Comparison of ENCODE assay signal across 1 cellular context in the genomic region with DNA sequence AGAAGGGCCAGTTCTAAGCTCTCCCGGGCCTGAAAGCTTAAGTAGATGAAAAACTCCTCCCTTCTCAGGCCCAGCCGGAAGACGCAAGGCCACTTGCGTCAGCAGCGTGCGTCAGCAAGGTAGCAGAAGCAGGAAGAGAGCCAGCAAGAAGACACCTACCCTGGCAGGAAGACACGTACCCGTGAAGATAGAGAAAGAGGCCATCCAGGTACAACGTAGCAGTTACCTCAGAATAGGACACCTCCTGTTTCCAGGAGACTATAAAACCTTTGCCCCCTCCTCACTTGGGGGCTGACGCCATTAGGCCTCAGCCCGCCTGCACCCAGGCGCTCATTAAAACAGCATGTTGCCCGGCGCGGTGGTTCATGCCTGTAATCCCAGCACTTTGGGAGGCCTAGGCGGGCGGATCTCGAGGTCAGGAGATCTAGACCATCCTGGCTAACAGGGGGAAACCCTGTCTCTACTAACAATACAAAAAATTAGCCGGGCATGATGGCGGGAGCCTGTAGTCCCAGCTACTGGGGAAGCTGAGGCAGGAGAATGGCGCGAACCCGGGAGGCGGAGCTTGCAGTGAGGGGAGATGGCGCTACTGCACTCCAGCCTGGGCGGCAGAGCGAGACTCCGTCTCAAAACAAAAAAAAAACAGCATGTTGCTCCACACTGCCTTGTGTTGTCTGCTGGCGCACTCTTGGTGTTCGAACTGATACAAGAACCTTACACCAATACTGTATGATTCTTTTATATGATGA.
TF ChIP-seq lines count a peak whose summit lies in the region.

No MANE protein-coding gene starts in this region.

TF ChIP-seq in K562, 482 proteins besides CTCF, POLR2A, EP300 and RAD21 (continued from another document and continues in another):
- TF ChIP-seq, protein P1, sequence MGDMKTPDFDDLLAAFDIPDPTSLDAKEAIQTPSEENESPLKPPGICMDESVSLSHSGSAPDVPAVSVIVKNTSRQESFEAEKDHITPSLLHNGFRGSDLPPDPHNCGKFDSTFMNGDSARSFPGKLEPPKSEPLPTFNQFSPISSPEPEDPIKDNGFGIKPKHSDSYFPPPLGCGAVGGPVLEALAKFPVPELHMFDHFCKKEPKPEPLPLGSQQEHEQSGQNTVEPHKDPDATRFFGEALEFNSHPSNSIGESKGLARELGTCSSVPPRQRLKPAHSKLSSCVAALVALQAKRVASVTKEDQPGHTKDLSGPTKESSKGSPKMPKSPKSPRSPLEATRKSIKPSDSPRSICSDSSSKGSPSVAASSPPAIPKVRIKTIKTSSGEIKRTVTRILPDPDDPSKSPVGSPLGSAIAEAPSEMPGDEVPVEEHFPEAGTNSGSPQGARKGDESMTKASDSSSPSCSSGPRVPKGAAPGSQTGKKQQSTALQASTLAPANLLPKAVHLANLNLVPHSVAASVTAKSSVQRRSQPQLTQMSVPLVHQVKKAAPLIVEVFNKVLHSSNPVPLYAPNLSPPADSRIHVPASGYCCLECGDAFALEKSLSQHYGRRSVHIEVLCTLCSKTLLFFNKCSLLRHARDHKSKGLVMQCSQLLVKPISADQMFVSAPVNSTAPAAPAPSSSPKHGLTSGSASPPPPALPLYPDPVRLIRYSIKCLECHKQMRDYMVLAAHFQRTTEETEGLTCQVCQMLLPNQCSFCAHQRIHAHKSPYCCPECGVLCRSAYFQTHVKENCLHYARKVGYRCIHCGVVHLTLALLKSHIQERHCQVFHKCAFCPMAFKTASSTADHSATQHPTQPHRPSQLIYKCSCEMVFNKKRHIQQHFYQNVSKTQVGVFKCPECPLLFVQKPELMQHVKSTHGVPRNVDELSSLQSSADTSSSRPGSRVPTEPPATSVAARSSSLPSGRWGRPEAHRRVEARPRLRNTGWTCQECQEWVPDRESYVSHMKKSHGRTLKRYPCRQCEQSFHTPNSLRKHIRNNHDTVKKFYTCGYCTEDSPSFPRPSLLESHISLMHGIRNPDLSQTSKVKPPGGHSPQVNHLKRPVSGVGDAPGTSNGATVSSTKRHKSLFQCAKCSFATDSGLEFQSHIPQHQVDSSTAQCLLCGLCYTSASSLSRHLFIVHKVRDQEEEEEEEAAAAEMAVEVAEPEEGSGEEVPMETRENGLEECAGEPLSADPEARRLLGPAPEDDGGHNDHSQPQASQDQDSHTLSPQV (IDR thresholded peaks at IDR 0.05), result peak; percentile 33; the same call in 1 of the 2 replicates
- TF ChIP-seq YBX1 (IDR thresholded peaks at IDR 0.05) (no peak), ZNF431 (CRISPR knock-in tag; IDR thresholded peaks at IDR 0.05) (no peak), MXI1 (IDR thresholded peaks at IDR 0.05; ENCODE audit: low read depth, low read length) (no peak), CBX8 (IDR thresholded peaks at IDR 0.05; ENCODE audit: borderline replicate concordance, extremely low read depth, low read depth, low read length, poor library complexity, severe bottlenecking) (no peak), ZSCAN32 (CRISPR knock-in tag; IDR thresholded peaks at IDR 0.05) (no peak), POLR3A (IDR thresholded peaks at IDR 0.05; ENCODE audit: borderline replicate concordance, extremely low read depth, insufficient read depth, insufficient read length) (no peak), MTF1 (CRISPR knock-in tag; IDR thresholded peaks at IDR 0.05; ENCODE audit: borderline replicate concordance) (no peak), BCOR (IDR thresholded peaks at IDR 0.05) (peak; percentile 37; the same call in 1 of the 2 replicates), RUNX1 (IDR thresholded peaks at IDR 0.05; ENCODE audit: low read depth) (no peak), YY1 (IDR thresholded peaks at IDR 0.05; ENCODE audit: borderline replicate concordance in 1 of 3, control insufficient read depth in 1 of 3, extremely low read depth in 1 of 3, insufficient read depth in 3 of 3, insufficient read length in 1 of 3, insufficient replicate concordance in 2 of 3, low read depth in 1 of 3, low read length in 2 of 3) (peak; percentile 8 to 61 (median 26)), ZFX (CRISPR knock-in tag; IDR thresholded peaks at IDR 0.05) (peak; percentile 94), BHLHE40 (IDR thresholded peaks at IDR 0.05; ENCODE audit: low read length) (no peak), EGR1 (conservative IDR thresholded peaks at IDR 0.05) (no peak), SPI1 (IDR thresholded peaks at IDR 0.05; ENCODE audit: borderline replicate concordance, low read depth, low read length) (no peak), ZBTB7A (IDR thresholded peaks at IDR 0.05; ENCODE audit: borderline replicate concordance, control insufficient read depth, low read depth, low read length) (no peak), HDAC2 (IDR thresholded peaks at IDR 0.05) (no peak), TEAD4 (IDR thresholded peaks at IDR 0.05; ENCODE audit: low read length) (0 out of 2 replicates have a peak, but pooled peaks have one; percentile 23), TEAD4 (CRISPR knock-in tag; IDR thresholded peaks at IDR 0.05; ENCODE audit: borderline replicate concordance) (no peak), TAF15 (IDR thresholded peaks at IDR 0.05; ENCODE audit: low read depth, low read length) (no peak), ELF2 (CRISPR knock-in tag; IDR thresholded peaks at IDR 0.05) (peak; percentile 94), FOXK2 (conservative IDR thresholded peaks at IDR 0.05 in 1 of 2, IDR thresholded peaks at IDR 0.05 in 1 of 2; ENCODE audit: low read depth in 2 of 2) (peak; percentile 23 to 58; a peak in 3 of 4 replicates), MYC (IDR thresholded peaks at IDR 0.05; ENCODE audit: low read depth, low read length) (peak; percentile 68; the same call in 1 of the 2 replicates), MYC (CRISPR knock-in tag; IDR thresholded peaks at IDR 0.05; ENCODE audit: borderline replicate concordance, low read depth) (peak; percentile 77; the same call in 1 of the 2 replicates), TCF3 (CRISPR knock-in tag; IDR thresholded peaks at IDR 0.05) (no peak), NCOR1 (IDR thresholded peaks at IDR 0.05) (no peak), SAFB2 (IDR thresholded peaks at IDR 0.05; ENCODE audit: borderline replicate concordance, low read depth, low read length, severe bottlenecking) (no peak), TAF1 (IDR thresholded peaks at IDR 0.05; ENCODE audit: control insufficient read depth, extremely low read depth, insufficient read depth, low read length, severe bottlenecking) (peak; percentile 82), PCBP2 (IDR thresholded peaks at IDR 0.05; ENCODE audit: low read depth, low read length, poor library complexity, severe bottlenecking) (no peak), CREBBP (IDR thresholded peaks at IDR 0.05; ENCODE audit: low read depth, low read length) (no peak), GTF2F1 (IDR thresholded peaks at IDR 0.05; ENCODE audit: low read depth, low read length) (no peak), JUN (IDR thresholded peaks at IDR 0.05; ENCODE audit: borderline replicate concordance, low read depth, low read length) (0 out of 2 replicates have a peak, but pooled peaks have one; percentile 7), JUN (CRISPR knock-in tag; IDR thresholded peaks at IDR 0.05; ENCODE audit: borderline replicate concordance) (no peak), TAF7 (tag; IDR thresholded peaks at IDR 0.05) (0 out of 2 replicates have a peak, but pooled peaks have one; percentile 24), NFE2 (IDR thresholded peaks at IDR 0.05; ENCODE audit: low read depth) (peak; percentile 55; the same call in 1 of the 2 replicates), HDAC8 (tag; IDR thresholded peaks at IDR 0.05) (no peak), SNRNP70 (optimal IDR thresholded peaks at IDR 0.05; ENCODE audit: low read depth, low read length) (no peak), ZNF324 (CRISPR knock-in tag; IDR thresholded peaks at IDR 0.05) (no peak), ETV5 (CRISPR knock-in tag; IDR thresholded peaks at IDR 0.05; ENCODE audit: low read depth) (peak; percentile 36; the same call in 1 of the 2 replicates), EWSR1 (IDR thresholded peaks at IDR 0.05; ENCODE audit: borderline replicate concordance, low read depth, partially characterized antibody) (no peak), EZH2 (IDR thresholded peaks at IDR 0.05; ENCODE audit: borderline replicate concordance, low read depth, low read length) (no peak), ZNF253 (CRISPR knock-in tag; conservative IDR thresholded peaks at IDR 0.05) (no peak), PYGO2 (tag; IDR thresholded peaks at IDR 0.05) (no peak), FOXM1 (IDR thresholded peaks at IDR 0.05; ENCODE audit: low read depth) (no peak), FOXM1 (CRISPR knock-in tag; IDR thresholded peaks at IDR 0.05; ENCODE audit: low read depth) (no peak), CAMTA2 (CRISPR knock-in tag; conservative IDR thresholded peaks at IDR 0.05) (no peak), TGIF2 (CRISPR knock-in tag; IDR thresholded peaks at IDR 0.05) (no peak), ATF7 (IDR thresholded peaks at IDR 0.05) (peak; percentile 71), CC2D1A (IDR thresholded peaks at IDR 0.05) (0 out of 2 replicates have a peak, but pooled peaks have one; percentile 53)
- TF ChIP-seq, protein P2, sequence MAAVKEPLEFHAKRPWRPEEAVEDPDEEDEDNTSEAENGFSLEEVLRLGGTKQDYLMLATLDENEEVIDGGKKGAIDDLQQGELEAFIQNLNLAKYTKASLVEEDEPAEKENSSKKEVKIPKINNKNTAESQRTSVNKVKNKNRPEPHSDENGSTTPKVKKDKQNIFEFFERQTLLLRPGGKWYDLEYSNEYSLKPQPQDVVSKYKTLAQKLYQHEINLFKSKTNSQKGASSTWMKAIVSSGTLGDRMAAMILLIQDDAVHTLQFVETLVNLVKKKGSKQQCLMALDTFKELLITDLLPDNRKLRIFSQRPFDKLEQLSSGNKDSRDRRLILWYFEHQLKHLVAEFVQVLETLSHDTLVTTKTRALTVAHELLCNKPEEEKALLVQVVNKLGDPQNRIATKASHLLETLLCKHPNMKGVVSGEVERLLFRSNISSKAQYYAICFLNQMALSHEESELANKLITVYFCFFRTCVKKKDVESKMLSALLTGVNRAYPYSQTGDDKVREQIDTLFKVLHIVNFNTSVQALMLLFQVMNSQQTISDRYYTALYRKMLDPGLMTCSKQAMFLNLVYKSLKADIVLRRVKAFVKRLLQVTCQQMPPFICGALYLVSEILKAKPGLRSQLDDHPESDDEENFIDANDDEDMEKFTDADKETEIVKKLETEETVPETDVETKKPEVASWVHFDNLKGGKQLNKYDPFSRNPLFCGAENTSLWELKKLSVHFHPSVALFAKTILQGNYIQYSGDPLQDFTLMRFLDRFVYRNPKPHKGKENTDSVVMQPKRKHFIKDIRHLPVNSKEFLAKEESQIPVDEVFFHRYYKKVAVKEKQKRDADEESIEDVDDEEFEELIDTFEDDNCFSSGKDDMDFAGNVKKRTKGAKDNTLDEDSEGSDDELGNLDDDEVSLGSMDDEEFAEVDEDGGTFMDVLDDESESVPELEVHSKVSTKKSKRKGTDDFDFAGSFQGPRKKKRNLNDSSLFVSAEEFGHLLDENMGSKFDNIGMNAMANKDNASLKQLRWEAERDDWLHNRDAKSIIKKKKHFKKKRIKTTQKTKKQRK (IDR thresholded peaks at IDR 0.05; ENCODE audit: borderline replicate concordance, low read depth, low read length), result no peak
- TF ChIP-seq, protein P3, sequence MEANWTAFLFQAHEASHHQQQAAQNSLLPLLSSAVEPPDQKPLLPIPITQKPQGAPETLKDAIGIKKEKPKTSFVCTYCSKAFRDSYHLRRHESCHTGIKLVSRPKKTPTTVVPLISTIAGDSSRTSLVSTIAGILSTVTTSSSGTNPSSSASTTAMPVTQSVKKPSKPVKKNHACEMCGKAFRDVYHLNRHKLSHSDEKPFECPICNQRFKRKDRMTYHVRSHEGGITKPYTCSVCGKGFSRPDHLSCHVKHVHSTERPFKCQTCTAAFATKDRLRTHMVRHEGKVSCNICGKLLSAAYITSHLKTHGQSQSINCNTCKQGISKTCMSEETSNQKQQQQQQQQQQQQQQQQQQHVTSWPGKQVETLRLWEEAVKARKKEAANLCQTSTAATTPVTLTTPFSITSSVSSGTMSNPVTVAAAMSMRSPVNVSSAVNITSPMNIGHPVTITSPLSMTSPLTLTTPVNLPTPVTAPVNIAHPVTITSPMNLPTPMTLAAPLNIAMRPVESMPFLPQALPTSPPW (CRISPR knock-in tag; IDR thresholded peaks at IDR 0.05), result no peak; the same call in 1 of the 2 replicates
- TF ChIP-seq, protein P4, sequence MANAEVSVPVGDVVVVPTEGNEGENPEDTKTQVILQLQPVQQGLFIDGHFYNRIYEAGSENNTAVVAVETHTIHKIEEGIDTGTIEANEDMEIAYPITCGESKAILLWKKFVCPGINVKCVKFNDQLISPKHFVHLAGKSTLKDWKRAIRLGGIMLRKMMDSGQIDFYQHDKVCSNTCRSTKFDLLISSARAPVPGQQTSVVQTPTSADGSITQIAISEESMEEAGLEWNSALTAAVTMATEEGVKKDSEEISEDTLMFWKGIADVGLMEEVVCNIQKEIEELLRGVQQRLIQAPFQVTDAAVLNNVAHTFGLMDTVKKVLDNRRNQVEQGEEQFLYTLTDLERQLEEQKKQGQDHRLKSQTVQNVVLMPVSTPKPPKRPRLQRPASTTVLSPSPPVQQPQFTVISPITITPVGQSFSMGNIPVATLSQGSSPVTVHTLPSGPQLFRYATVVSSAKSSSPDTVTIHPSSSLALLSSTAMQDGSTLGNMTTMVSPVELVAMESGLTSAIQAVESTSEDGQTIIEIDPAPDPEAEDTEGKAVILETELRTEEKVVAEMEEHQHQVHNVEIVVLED (CRISPR knock-in tag; IDR thresholded peaks at IDR 0.05), result 0 out of 2 replicates have a peak, but pooled peaks have one; percentile 28
- TF ChIP-seq, protein P5, sequence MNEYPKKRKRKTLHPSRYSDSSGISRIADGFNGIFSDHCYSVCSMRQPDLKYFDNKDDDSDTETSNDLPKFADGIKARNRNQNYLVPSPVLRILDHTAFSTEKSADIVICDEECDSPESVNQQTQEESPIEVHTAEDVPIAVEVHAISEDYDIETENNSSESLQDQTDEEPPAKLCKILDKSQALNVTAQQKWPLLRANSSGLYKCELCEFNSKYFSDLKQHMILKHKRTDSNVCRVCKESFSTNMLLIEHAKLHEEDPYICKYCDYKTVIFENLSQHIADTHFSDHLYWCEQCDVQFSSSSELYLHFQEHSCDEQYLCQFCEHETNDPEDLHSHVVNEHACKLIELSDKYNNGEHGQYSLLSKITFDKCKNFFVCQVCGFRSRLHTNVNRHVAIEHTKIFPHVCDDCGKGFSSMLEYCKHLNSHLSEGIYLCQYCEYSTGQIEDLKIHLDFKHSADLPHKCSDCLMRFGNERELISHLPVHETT (CRISPR knock-in tag; conservative IDR thresholded peaks at IDR 0.05 in 1 of 2, IDR thresholded peaks at IDR 0.05 in 1 of 2), result peak in 1 of 2 experiments; percentile 50; a peak in 1 of 4 replicates
- TF ChIP-seq, protein P6, sequence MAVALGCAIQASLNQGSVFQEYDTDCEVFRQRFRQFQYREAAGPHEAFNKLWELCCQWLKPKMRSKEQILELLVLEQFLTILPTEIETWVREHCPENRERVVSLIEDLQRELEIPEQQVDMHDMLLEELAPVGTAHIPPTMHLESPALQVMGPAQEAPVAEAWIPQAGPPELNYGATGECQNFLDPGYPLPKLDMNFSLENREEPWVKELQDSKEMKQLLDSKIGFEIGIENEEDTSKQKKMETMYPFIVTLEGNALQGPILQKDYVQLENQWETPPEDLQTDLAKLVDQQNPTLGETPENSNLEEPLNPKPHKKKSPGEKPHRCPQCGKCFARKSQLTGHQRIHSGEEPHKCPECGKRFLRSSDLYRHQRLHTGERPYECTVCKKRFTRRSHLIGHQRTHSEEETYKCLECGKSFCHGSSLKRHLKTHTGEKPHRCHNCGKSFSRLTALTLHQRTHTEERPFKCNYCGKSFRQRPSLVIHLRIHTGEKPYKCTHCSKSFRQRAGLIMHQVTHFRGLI (CRISPR knock-in tag; IDR thresholded peaks at IDR 0.05), result no peak
- TF ChIP-seq, protein P7, sequence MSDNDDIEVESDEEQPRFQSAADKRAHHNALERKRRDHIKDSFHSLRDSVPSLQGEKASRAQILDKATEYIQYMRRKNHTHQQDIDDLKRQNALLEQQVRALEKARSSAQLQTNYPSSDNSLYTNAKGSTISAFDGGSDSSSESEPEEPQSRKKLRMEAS (CRISPR knock-in tag; IDR thresholded peaks at IDR 0.05), result no peak
